In the genomic region with DNA sequence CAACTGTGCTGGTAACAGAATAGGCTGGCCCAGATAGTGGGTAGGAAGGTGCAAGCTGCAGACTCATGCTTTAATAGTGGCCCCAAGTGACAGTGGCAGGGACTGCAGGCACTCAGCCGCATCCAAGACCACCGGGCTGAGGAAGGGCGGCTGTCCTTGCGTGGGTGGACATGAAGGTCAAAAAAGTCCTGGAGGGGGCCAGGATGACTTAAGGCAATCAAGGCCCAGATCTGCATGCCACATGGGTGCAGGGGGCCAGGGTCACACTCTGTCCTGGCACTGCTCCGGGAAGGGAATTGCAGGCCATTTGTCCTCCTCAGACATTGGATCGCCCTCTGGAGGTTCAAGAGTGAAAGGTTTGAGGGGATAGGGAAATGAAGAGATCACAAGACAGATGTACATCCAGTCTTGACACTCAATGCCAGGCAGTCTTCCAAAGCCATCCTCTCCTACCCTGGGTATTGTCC, we compare ENCODE assay signal across 8 cellular contexts. TPM values are rescaled to one million over a fixed set of nuclear protein-coding genes. Genes with fewer than 3 reads are reported as not detected.
DNase-seq lines count a peak whose midpoint lies in the region; ATAC-seq and TF ChIP-seq lines count a peak whose summit lies in the region.

No MANE protein-coding gene starts in this region.

- H3K4me1 ChIP-seq in OCI-LY1 (ENCODE audit: insufficient read depth, low read length, severe bottlenecking) (peaks cover 12% of the 10 kb centered on the region), liver (ENCODE audit: control insufficient read depth in 4 of 4, insufficient read depth in 4 of 4, low read length in 3 of 4) (peaks cover 0 to 17% (median 3%) of the 10 kb centered on the region in 4 donors)

- H3K9me3 ChIP-seq in OCI-LY1 (ENCODE audit: low read length) (no peaks in the 10 kb centered on the region), liver (ENCODE audit: control insufficient read depth in 4 of 4, low read length in 3 of 4) (no peaks in the 10 kb centered on the region)

- H3K79me2 ChIP-seq in OCI-LY1 (ENCODE audit: insufficient read depth, low read length) = no peaks in the 10 kb centered on the region

- H3K27ac ChIP-seq in OCI-LY1 (ENCODE audit: low read depth, low read length, poor library complexity, severe bottlenecking) (no peak overlapping the region), liver (ENCODE audit: low read depth in 1 of 2, low read length in 2 of 2) (no peak overlapping the region)

- WGBS in liver = 11% methylated on average over 6 of the region's 6 CpGs

- ATAC-seq in GM19395 (IDR thresholded peaks at IDR 0.05; ENCODE audit: unreplicated experiment) = peak; percentile 86
- ATAC-seq in HG03139 (IDR thresholded peaks at IDR 0.05; ENCODE audit: unreplicated experiment) = peak; percentile 85

- TF ChIP-seq RAD21 in liver (IDR thresholded peaks at IDR 0.05) = peak; percentile 95 to 97

- no peaks in the 10 kb centered on the region for H4K20me1 ChIP-seq in OCI-LY1 (ENCODE audit: insufficient read depth, low read length)

- H3K9ac ChIP-seq in OCI-LY1 (ENCODE audit: low read length) (no peak overlapping the region; the same call in 1 of the 2 replicates), liver (ENCODE audit: low read depth in 1 of 2, low read length in 2 of 2) (no peak overlapping the region)

- H3K4me2 ChIP-seq in OCI-LY1 (ENCODE audit: low read length) = peak overlapping the region; percentile 62

- TF ChIP-seq CTCF in OCI-LY1 (IDR thresholded peaks at IDR 0.05; ENCODE audit: low read length) = peak; percentile 98
- TF ChIP-seq CTCF in cardiac fibroblast (IDR thresholded peaks at IDR 0.05; ENCODE audit: low read depth, low read length) = peak; percentile 38
- peak; percentile 49 for TF ChIP-seq CTCF in liver (IDR thresholded peaks at IDR 0.05; ENCODE audit: low read depth, low read length, missing input control)

- H3K36me3 ChIP-seq in OCI-LY1 (ENCODE audit: insufficient read depth, low read length) (no peaks in the 10 kb centered on the region), liver (ENCODE audit: control insufficient read depth in 4 of 4, insufficient read depth in 3 of 4, low read depth in 1 of 4, low read length in 3 of 4) (peaks cover 0 to 8% (median 6%) of the 10 kb centered on the region in 4 donors)

- H3K27me3 ChIP-seq in OCI-LY1 (ENCODE audit: insufficient read depth, low read length) (no peaks in the 10 kb centered on the region), liver (ENCODE audit: control insufficient read depth in 4 of 4, insufficient read depth in 4 of 4, low read length in 3 of 4) (no peaks in the 10 kb centered on the region)

- DNase-seq in Daoy (ENCODE audit: low read depth) (peak; percentile 16), cardiac fibroblast (ENCODE audit: low read depth in 2 of 2) (peak; percentile 10 to 46), inferior parietal cortex (ENCODE audit: extremely low spot score) (no peak)
- DNase-seq in activated effector memory CD4-positive, alpha-beta T cell treated with Interleukin-2 at 50 U/mL for 16 hours = no peak

- H3K9me2 ChIP-seq in OCI-LY1 (ENCODE audit: low read depth, low read length) = no peaks in the 10 kb centered on the region

- no peak overlapping the region for H2AFZ ChIP-seq in OCI-LY1 (ENCODE audit: low read length)

- H3F3A ChIP-seq in OCI-LY1 (ENCODE audit: insufficient read depth, low read length) = no peaks in the 10 kb centered on the region

- peak overlapping the region; percentile 45 for H3K4me3 ChIP-seq in OCI-LY1 (ENCODE audit: low read depth, low read length, poor library complexity, severe bottlenecking)
- no peak overlapping the region for H3K4me3 ChIP-seq in cardiac fibroblast (replicated peaks in 1 of 2; ENCODE audit: low read depth in 2 of 2, low read length in 2 of 2)
- H3K4me3 ChIP-seq in liver (ENCODE audit: low read depth in 1 of 3, low read length in 3 of 3) = peak overlapping the region; percentile 35 to 54 (median 38)

TF ChIP-seq in liver, 16 proteins besides CTCF, POLR2A, EP300 and RAD21:
- TF ChIP-seq HNF4A (conservative IDR thresholded peaks at IDR 0.05) = peak; percentile 21 to 45
- TF ChIP-seq RXRA (IDR thresholded peaks at IDR 0.05) = peak; percentile 32 to 54
- no peak for TF ChIP-seq GABPA (IDR thresholded peaks at IDR 0.05 in 1 of 2, conservative IDR thresholded peaks at IDR 0.05 in 1 of 2)

RNA-seq across cellular contexts. Expression of a gene that starts 10.4 kb away (rescaled TPM):
- 0.48 TPM in 1 of 2 replicates, not detected in the other for total RNA-seq in Daoy (2014; rRNA removed; shearing (Covaris generic))
- total RNA-seq in liver = 10 to 100 TPM; 17.6 to 22.0 TPM
- 1 to 10 TPM; 1.6 to 4.6 TPM for polyA plus RNA-seq in liver

RNA-seq across cellular contexts. Expression of a gene that starts 30.4 kb away (rescaled TPM):
- total RNA-seq in Daoy (2014; rRNA removed; shearing (Covaris generic)) = 7.9 and 8.9 TPM in 2 replicates
- total RNA-seq in liver = 1 to 10 TPM; 5.6 to 6.7 TPM
- polyA plus RNA-seq in liver = 1 to 10 TPM; 3.5 to 4.7 TPM

RNA-seq across cellular contexts. Expression of a gene that starts 46.3 kb away (rescaled TPM):
- 1,785 and 2,372 TPM in 2 replicates for total RNA-seq in Daoy (2014; rRNA removed; shearing (Covaris generic))
- total RNA-seq in liver = 100 to 1,000 TPM; 355 to 942 TPM
- 1,000 to 10,000 TPM in 1 of 2 donors, 100 to 1,000 TPM in 1; 276 to 1,191 TPM for polyA plus RNA-seq in liver

RNA-seq across cellular contexts. Expression of a gene that starts 54.2 kb away (rescaled TPM):
- total RNA-seq in Daoy (2014; rRNA removed; shearing (Covaris generic)) = 0.23 TPM in 1 of 2 replicates, not detected in the other
- 100 to 1,000 TPM in 1 of 2 donors, 1 to 10 TPM in 1; 2.7 to 132 TPM for total RNA-seq in liver
- 10 to 100 TPM; 54.9 to 62.6 TPM for polyA plus RNA-seq in liver

Comparison
In these comparisons a context has a peak if more than half of its experiments do, and no peak if none do; other contexts are left out.
1. DNase-seq: peak in Daoy (single experiment) and cardiac fibroblast (2 of 2); none in activated effector memory CD4-positive, alpha-beta T cell treated with Interleukin-2 at 50 U/mL for 16 hours (single experiment) and inferior parietal cortex (single experiment).
2. H3K4me3 ChIP-seq: peak in OCI-LY1 (single experiment) and liver (3 of 3); none in cardiac fibroblast (0 of 2).
3. CTCF ChIP-seq: peak in every context shown above with its lines; median percentile 98 in OCI-LY1; 49 in liver; 38 in cardiac fibroblast.
4. RNA of a gene that starts 10.4 kb away (total RNA-seq): 17.6 to 22.0 TPM in liver; 0.48 TPM in Daoy; every median in the first group is over 10 times any median in the second.